Comparison of ENCODE assay signal across 15 cellular contexts in genomic region chr3:101835676-101836075, GRCh38. TPM values are rescaled to one million over a fixed set of nuclear protein-coding genes. Genes with fewer than 3 reads are reported as not detected.
DNase-seq lines count a peak whose midpoint lies in the region; ATAC-seq, FAIRE-seq and TF ChIP-seq lines count a peak whose summit lies in the region.
"Had no signal": no experiment of that assay in that cellular context is flagged by ENCODE, and none has a peak within 500 bp of the region (broad histone marks: within the 10 kb centered on the region; RNA-seq: fewer than 3 reads in every experiment).

No MANE protein-coding gene starts in this region.

- ATAC-seq in activated T-helper 17 cell treated with anti-CD3 and anti-CD28 coated beads, Interleukin-2, amount 50 U/mL, for 72 hours (replicated peaks), result no peak
- ATAC-seq in stimulated activated memory B cell treated with anti-CD40 and anti-IgM and Interleukin-4, amounts not matched to agents 10 μg/mL and 1 μg/mL and 100 μg/mL, for 72 hours, result peak; percentile 59
- no peak for ATAC-seq in GM18517 (IDR thresholded peaks at IDR 0.05; ENCODE audit: unreplicated experiment)

- no peaks in the 10 kb centered on the region for H3K27me3 Mint-ChIP-seq in activated T-helper 17 cell treated with anti-CD3 and anti-CD28 coated beads, Interleukin-2, amount 50 U/mL, for 72 hours
- no peaks in the 10 kb centered on the region for H3K27me3 Mint-ChIP-seq in stimulated activated memory B cell treated with anti-CD40 and anti-IgM and Interleukin-4, amounts not matched to agents 10 μg/mL and 1 μg/mL and 100 μg/mL, for 72 hours
- H3K27me3 Mint-ChIP-seq: CD4-positive, alpha-beta memory T cell had no signal

- peaks cover 4% of the 10 kb centered on the region; the same call in 1 of the 2 replicates for H3F3A ChIP-seq in DOHH2 (ENCODE audit: control insufficient read depth, insufficient read depth)

- H3K36me3 ChIP-seq in DOHH2 (ENCODE audit: control insufficient read depth, low read length), result peaks cover 47% of the 10 kb centered on the region
- H3K36me3 ChIP-seq in brain microvascular endothelial cell (replicated peaks), result no peaks in the 10 kb centered on the region
- H3K36me3 ChIP-seq: HAP-1 had no signal

- TF ChIP-seq CTCF in DOHH2 (IDR thresholded peaks at IDR 0.05; ENCODE audit: low read depth, low read length, poor library complexity, severe bottlenecking) (no peak), brain microvascular endothelial cell (IDR thresholded peaks at IDR 0.05; ENCODE audit: low read depth, low read length, missing control alignments) (no peak)

- no peaks in the 10 kb centered on the region for H3K9me3 Mint-ChIP-seq in activated T-helper 17 cell treated with anti-CD3 and anti-CD28 coated beads, Interleukin-2, amount 50 U/mL, for 72 hours
- no peaks in the 10 kb centered on the region for H3K9me3 Mint-ChIP-seq in stimulated activated memory B cell treated with anti-CD40 and anti-IgM and Interleukin-4, amounts not matched to agents 10 μg/mL and 1 μg/mL and 100 μg/mL, for 72 hours
- H3K9me3 Mint-ChIP-seq: CD4-positive, alpha-beta memory T cell had no signal

- H3K4me3 Mint-ChIP-seq in activated T-helper 17 cell treated with anti-CD3 and anti-CD28 coated beads, Interleukin-2, amount 50 U/mL, for 72 hours, result peak overlapping the region; percentile 94
- H3K4me3 Mint-ChIP-seq in stimulated activated memory B cell treated with anti-CD40 and anti-IgM and Interleukin-4, amounts not matched to agents 10 μg/mL and 1 μg/mL and 100 μg/mL, for 72 hours, result peak overlapping the region; percentile 97
- H3K4me3 Mint-ChIP-seq: CD4-positive, alpha-beta memory T cell had no signal

- H3K27ac ChIP-seq in DOHH2 (ENCODE audit: low read depth, low read length), result no peak overlapping the region
- H3K27ac ChIP-seq in brain microvascular endothelial cell, result no peak overlapping the region
- H3K27ac ChIP-seq: HL-60 had no signal

- peaks cover 56% of the 10 kb centered on the region for H3K4me1 Mint-ChIP-seq in activated T-helper 17 cell treated with anti-CD3 and anti-CD28 coated beads, Interleukin-2, amount 50 U/mL, for 72 hours
- H3K4me1 Mint-ChIP-seq in stimulated activated memory B cell treated with anti-CD40 and anti-IgM and Interleukin-4, amounts not matched to agents 10 μg/mL and 1 μg/mL and 100 μg/mL, for 72 hours, result peaks cover 90% of the 10 kb centered on the region

- H3K36me3 Mint-ChIP-seq in activated T-helper 17 cell treated with anti-CD3 and anti-CD28 coated beads, Interleukin-2, amount 50 U/mL, for 72 hours (ENCODE audit: low read depth), result peaks cover 93% of the 10 kb centered on the region
- peaks cover 89% of the 10 kb centered on the region for H3K36me3 Mint-ChIP-seq in stimulated activated memory B cell treated with anti-CD40 and anti-IgM and Interleukin-4, amounts not matched to agents 10 μg/mL and 1 μg/mL and 100 μg/mL, for 72 hours

- peak; percentile 13 for FAIRE-seq in HTR-8/SVneo (lab: Jason Lieb, UNC)

- H3K9me2 ChIP-seq in DOHH2 (replicated peaks; ENCODE audit: control insufficient read depth, low read length), result no peaks in the 10 kb centered on the region

- H3K9me3 ChIP-seq in DOHH2 (ENCODE audit: control insufficient read depth, insufficient read depth, low read length), result no peaks in the 10 kb centered on the region
- H3K9me3 ChIP-seq: HAP-1 had no signal

- no peaks in the 10 kb centered on the region for H3K27me3 ChIP-seq in DOHH2 (ENCODE audit: control insufficient read depth, low read length)
- H3K27me3 ChIP-seq in brain microvascular endothelial cell (replicated peaks), result no peaks in the 10 kb centered on the region

- in situ Hi-C loops in brain microvascular endothelial cell (cut with HindIII; ENCODE audit: low pct_ligation_motif_present, low sequenced_read_pairs), result no loop called here

- H3K27ac Mint-ChIP-seq in activated T-helper 17 cell treated with anti-CD3 and anti-CD28 coated beads, Interleukin-2, amount 50 U/mL, for 72 hours, result no peak overlapping the region
- H3K27ac Mint-ChIP-seq in stimulated activated memory B cell treated with anti-CD40 and anti-IgM and Interleukin-4, amounts not matched to agents 10 μg/mL and 1 μg/mL and 100 μg/mL, for 72 hours, result peak overlapping the region; percentile 97

- H3K4me3 ChIP-seq in DOHH2 (ENCODE audit: low read length) (no peak overlapping the region), brain microvascular endothelial cell (ENCODE audit: low read depth, low read length) (no peak overlapping the region)
- H3K4me3 ChIP-seq: HAP-1 had no signal

- 0 out of 2 replicates have a peak overlapping the region, but pooled peaks have one; percentile 63 for H3K4me2 ChIP-seq in DOHH2 (ENCODE audit: low read length)

- peaks cover 94% of the 10 kb centered on the region for H3K79me2 ChIP-seq in DOHH2 (ENCODE audit: control insufficient read depth, low read length)

- no peaks in the 10 kb centered on the region for H4K20me1 ChIP-seq in DOHH2 (ENCODE audit: control insufficient read depth, insufficient read depth, low read depth, low read length)

- DNase-seq in HTR-8/SVneo (ENCODE audit: insufficient read length, low spot score) (no peak), brain microvascular endothelial cell (no peak), anterior cingulate cortex (lab: John Stamatoyannopoulos, UW) (no peak)
- DNase-seq: Calu3; CD4-positive, alpha-beta memory T cell; DMS53; NCI-H146; NCI-H2081 treated with DMSO at 0.1 percent for 48 hours; NCI-H510A treated with DMSO at 0.1 percent for 48 hours had no signal

- H3K4me1 ChIP-seq in DOHH2 (ENCODE audit: control insufficient read depth, low read length), result peaks cover 76% of the 10 kb centered on the region
- H3K4me1 ChIP-seq: HAP-1 had no signal

RNA-seq across cellular contexts. Expression of gene NFKBIZ, which starts 13.6 kb away (rescaled TPM):
- total RNA-seq in activated T-helper 17 cell treated with anti-CD3 and anti-CD28 coated beads, Interleukin-2, amount 50 U/mL, for 72 hours, result 100 to 1,000 TPM in 1 of 2 donors, 10 to 100 TPM in 1; 88.4 to 123 TPM

RNA-seq across cellular contexts. Expression of gene NXPE3, which starts 56.7 kb away (rescaled TPM):
- 10 to 100 TPM; 13.9 to 21.3 TPM for total RNA-seq in activated T-helper 17 cell treated with anti-CD3 and anti-CD28 coated beads, Interleukin-2, amount 50 U/mL, for 72 hours
